Comparison of ENCODE assay signal across 23 cellular contexts in the genomic region with DNA sequence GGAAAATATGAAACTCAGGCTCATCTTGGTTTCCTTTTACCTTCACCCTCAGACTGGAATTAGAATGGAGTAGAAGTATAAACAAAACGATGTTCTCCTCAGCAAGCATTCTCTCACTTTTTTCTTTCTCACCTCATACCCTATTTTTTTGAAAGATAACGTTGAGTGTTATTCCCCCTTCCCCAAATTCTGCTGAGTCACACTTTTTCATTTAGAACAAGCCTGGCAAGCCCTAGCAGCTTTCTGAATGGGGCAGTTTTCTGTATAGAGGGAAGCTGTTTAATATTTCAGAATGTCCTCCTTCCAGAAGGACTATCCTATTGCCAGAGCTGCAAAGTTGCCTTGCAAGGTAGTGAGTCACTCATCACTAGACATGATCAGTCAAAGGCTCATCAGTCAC.
"Had no signal": no experiment of that assay in that cellular context is flagged by ENCODE, and none has a peak within 500 bp of the region (broad histone marks: within the 10 kb centered on the region; RNA-seq: fewer than 3 reads in every experiment).

No MANE protein-coding gene starts in this region.

- H3K9me3 ChIP-seq: gastrocnemius medialis, left ventricle myocardium inferior, lower lobe of right lung, pancreas, prostate gland, spleen had no signal

- DNase-seq: cerebellar nuclear complex; effector memory CD8-positive, alpha-beta T cell; gastrocnemius medialis; kidney; left cardiac atrium; left ventricle myocardium inferior; lower lobe of right lung; natural killer cell; nucleus accumbens; pancreas; spleen; stimulated activated CD4-positive, alpha-beta T cell treated with anti-CD3 and anti-CD28 coated beads, Interleukin-2, amount 100 ng/mL, for 24 hours; stimulated activated CD4-positive, alpha-beta T cell treated with anti-CD3 and anti-CD28 coated beads, Interleukin-4, amount 100 ng/mL, for 4 hours; stimulated activated naive B cell treated with anti-CD40 and anti-IgM and Interleukin-4, amounts not matched to agents 10 μg/mL and 1 μg/mL and 100 μg/mL, for 72 hours; stimulated activated naive CD8-positive, alpha-beta T cell treated with anti-CD3 and anti-CD28 coated beads, Interleukin-15, amount 100 ng/mL, for 72 hours; trophoblast cell had no signal

- H3K27ac Mint-ChIP-seq: dendritic cell treated with granulocyte-macrophage colony-stimulating factor and Interleukin-4, amounts not matched to agents 40 ng/mL and 50 ng/mL, for 4 days; effector memory CD8-positive, alpha-beta T cell; memory B cell; mesothelial cell of epicardium; natural killer cell; neural progenitor cell; stimulated activated naive B cell treated with anti-CD40 and anti-IgM and Interleukin-4, amounts not matched to agents 10 μg/mL and 1 μg/mL and 100 μg/mL, for 72 hours; stimulated activated naive CD8-positive, alpha-beta T cell treated with anti-CD3 and anti-CD28 coated beads, Interleukin-15, amount 100 ng/mL, for 72 hours had no signal

- H3K27me3 ChIP-seq: gastrocnemius medialis, neural progenitor cell, pancreas had no signal

- H3K4me1 Mint-ChIP-seq: memory B cell; stimulated activated naive B cell treated with anti-CD40 and anti-IgM and Interleukin-4, amounts not matched to agents 10 μg/mL and 1 μg/mL and 100 μg/mL, for 72 hours; stimulated activated naive CD8-positive, alpha-beta T cell treated with anti-CD3 and anti-CD28 coated beads, Interleukin-15, amount 100 ng/mL, for 72 hours had no signal

- H3K36me3 ChIP-seq: gastrocnemius medialis, left ventricle myocardium inferior, lower lobe of right lung, neural progenitor cell, pancreas, prostate gland, spleen had no signal

- H3K36me3 Mint-ChIP-seq: memory B cell; mesothelial cell of epicardium; natural killer cell; neural progenitor cell; stimulated activated naive B cell treated with anti-CD40 and anti-IgM and Interleukin-4, amounts not matched to agents 10 μg/mL and 1 μg/mL and 100 μg/mL, for 72 hours had no signal

- H3K4me1 ChIP-seq: gastrocnemius medialis, left ventricle myocardium inferior, lower lobe of right lung, pancreas, prostate gland, spleen had no signal

- H3K9me3 Mint-ChIP-seq: effector memory CD8-positive, alpha-beta T cell; mesothelial cell of epicardium; natural killer cell; neural progenitor cell; stimulated activated naive B cell treated with anti-CD40 and anti-IgM and Interleukin-4, amounts not matched to agents 10 μg/mL and 1 μg/mL and 100 μg/mL, for 72 hours; stimulated activated naive CD8-positive, alpha-beta T cell treated with anti-CD3 and anti-CD28 coated beads, Interleukin-15, amount 100 ng/mL, for 72 hours had no signal

- ATAC-seq: effector memory CD8-positive, alpha-beta T cell; gastrocnemius medialis; left cardiac atrium; lower lobe of right lung; natural killer cell; pancreas; sciatic nerve; stimulated activated naive B cell treated with anti-CD40 and anti-IgM and Interleukin-4, amounts not matched to agents 10 μg/mL and 1 μg/mL and 100 μg/mL, for 72 hours; stimulated activated naive CD8-positive, alpha-beta T cell treated with anti-CD3 and anti-CD28 coated beads, Interleukin-15, amount 100 ng/mL, for 72 hours had no signal

- H3K9ac ChIP-seq: neural progenitor cell had no signal

- H2AFZ ChIP-seq: hepatocyte, neural progenitor cell had no signal

- H3K27ac ChIP-seq: gastrocnemius medialis, hepatocyte, left ventricle myocardium inferior, lower lobe of right lung, neural progenitor cell, pancreas, prostate gland, spleen had no signal

- H3K4me3 ChIP-seq: gastrocnemius medialis, hepatocyte, left ventricle myocardium inferior, lower lobe of right lung, neural progenitor cell, pancreas, prostate gland, spleen had no signal

- H3K4me3 Mint-ChIP-seq: dendritic cell treated with granulocyte-macrophage colony-stimulating factor and Interleukin-4, amounts not matched to agents 40 ng/mL and 50 ng/mL, for 4 days; effector memory CD8-positive, alpha-beta T cell; memory B cell; mesothelial cell of epicardium; natural killer cell; neural progenitor cell; stimulated activated naive B cell treated with anti-CD40 and anti-IgM and Interleukin-4, amounts not matched to agents 10 μg/mL and 1 μg/mL and 100 μg/mL, for 72 hours; stimulated activated naive CD8-positive, alpha-beta T cell treated with anti-CD3 and anti-CD28 coated beads, Interleukin-15, amount 100 ng/mL, for 72 hours had no signal

- H3K4me2 ChIP-seq: hepatocyte, neural progenitor cell had no signal
